In the genomic region with DNA sequence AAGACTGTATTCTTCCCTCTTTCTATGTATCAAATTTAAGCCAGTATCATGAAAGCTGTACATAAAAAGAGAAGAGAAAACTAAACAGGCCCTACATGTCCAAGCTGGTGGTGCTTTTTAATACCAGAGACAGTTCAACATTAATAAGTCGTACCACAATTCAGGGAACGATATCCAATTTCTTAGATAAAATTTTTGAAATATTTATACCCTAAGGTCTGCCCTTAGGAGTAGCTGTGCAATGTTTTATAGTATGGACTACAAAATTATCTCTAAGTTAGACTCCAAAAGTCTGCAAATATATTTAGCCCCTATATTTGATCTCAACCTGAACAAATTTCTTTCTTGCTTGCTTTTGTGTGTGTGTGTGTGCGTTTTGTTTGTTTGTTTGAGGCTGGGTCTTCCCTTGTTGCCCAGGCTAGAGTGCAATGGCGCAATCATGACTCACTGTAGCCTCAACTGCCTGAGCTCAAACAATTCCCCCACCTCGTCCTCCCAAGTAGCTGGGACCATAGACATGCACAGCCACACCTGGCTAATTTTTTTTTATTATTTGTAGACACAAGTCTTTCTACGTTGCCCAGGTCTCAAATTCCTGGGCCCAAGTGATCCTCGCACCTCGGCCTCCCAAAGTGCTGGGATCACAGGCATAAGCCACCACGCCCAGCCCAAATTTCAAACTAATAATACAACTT, we compare ENCODE assay signal across 9 cellular contexts. TPM values are rescaled to one million over a fixed set of nuclear protein-coding genes. Genes with fewer than 3 reads are reported as not detected.
DNase-seq lines count a peak whose midpoint lies in the region; ATAC-seq and TF ChIP-seq lines count a peak whose summit lies in the region.
"Had no signal": no experiment of that assay in that cellular context is flagged by ENCODE, and none has a peak within 500 bp of the region (broad histone marks: within the 10 kb centered on the region; RNA-seq: fewer than 3 reads in every experiment).

No MANE protein-coding gene starts in this region.

- H3K27me3 Mint-ChIP-seq in CD4-positive, alpha-beta T cell: no peaks in the 10 kb centered on the region
- H3K27me3 Mint-ChIP-seq in osteocyte (ENCODE audit: unreplicated experiment): no peaks in the 10 kb centered on the region
- H3K27me3 Mint-ChIP-seq in activated CD4-positive, alpha-beta memory T cell treated with anti-CD3 and anti-CD28 coated beads for 36 hours: no peaks in the 10 kb centered on the region

- H3K9me3 ChIP-seq in CD4-positive, alpha-beta T cell (ENCODE audit: control insufficient read depth, low read length): no peaks in the 10 kb centered on the region

- H3K27ac ChIP-seq in CD4-positive, alpha-beta T cell (ENCODE audit: low read depth, low read length): no peak overlapping the region

- ATAC-seq in CD4-positive, alpha-beta T cell (ENCODE audit: poor library complexity): no peak
- ATAC-seq in HG03159 (IDR thresholded peaks at IDR 0.05; ENCODE audit: unreplicated experiment): no peak
- no peak for ATAC-seq in GM19324 (IDR thresholded peaks at IDR 0.05; ENCODE audit: low FRiP score, unreplicated experiment)

- CTCF ChIA-PET in CD4-positive, alpha-beta T cell (lab: Charles Lee): interaction anchor here (1.1 to 2.5 kb wide), 11 partner anchors 9 to 80 kb away, joined by 3 to 20 read pairs (median 7); a partner anchor contains a TSS
- CTCF ChIA-PET in activated CD4-positive, alpha-beta memory T cell treated with anti-CD3 and anti-CD28 coated beads for 36 hours (lab: Charles Lee): interaction anchor here (0.6 to 2.5 kb wide), 30 partner anchors 10 to 285 kb away, joined by 3 to 26 read pairs (median 5); a partner anchor contains a TSS

- H3K4me1 Mint-ChIP-seq in CD4-positive, alpha-beta T cell (ENCODE audit: low read depth): peaks cover 6% of the 10 kb centered on the region
- H3K4me1 Mint-ChIP-seq in osteocyte (ENCODE audit: unreplicated experiment): peaks cover 21% of the 10 kb centered on the region
- peaks cover 26% of the 10 kb centered on the region for H3K4me1 Mint-ChIP-seq in activated CD4-positive, alpha-beta memory T cell treated with anti-CD3 and anti-CD28 coated beads for 36 hours (ENCODE audit: low read depth)

- TF ChIP-seq CTCF in CD4-positive, alpha-beta T cell (IDR thresholded peaks at IDR 0.05): no peak
- no peak for TF ChIP-seq CTCF in NB4 (IDR thresholded peaks at IDR 0.05; ENCODE audit: low read depth, low read length)
- no peak for TF ChIP-seq CTCF in epithelial cell of esophagus (IDR thresholded peaks at IDR 0.05; ENCODE audit: insufficient read depth, low read depth, low read length, missing control alignments)
- no peak for TF ChIP-seq CTCF in osteocyte (IDR thresholded peaks at IDR 0.05)

- no peak for TF ChIP-seq POLR2A in NB4 (IDR thresholded peaks at IDR 0.05; ENCODE audit: extremely low read depth, insufficient read length)

- no peaks in the 10 kb centered on the region for H3K36me3 Mint-ChIP-seq in CD4-positive, alpha-beta T cell (ENCODE audit: low read depth)
- no peaks in the 10 kb centered on the region for H3K36me3 Mint-ChIP-seq in osteocyte (ENCODE audit: unreplicated experiment)
- H3K36me3 Mint-ChIP-seq in activated CD4-positive, alpha-beta memory T cell treated with anti-CD3 and anti-CD28 coated beads for 36 hours: no peaks in the 10 kb centered on the region

- POLR2A ChIA-PET in CD4-positive, alpha-beta T cell (lab: Charles Lee): interaction anchor here (0.7 to 2.1 kb wide), 5 partner anchors 13 to 206 kb away, joined by 4 to 12 read pairs (median 6); a partner anchor contains a TSS
- POLR2A ChIA-PET in activated CD4-positive, alpha-beta memory T cell treated with anti-CD3 and anti-CD28 coated beads for 36 hours (lab: Charles Lee): interaction anchor here (0.7 to 1.2 kb wide), 2 partner anchors 13 to 53 kb away, joined by 3 to 5 read pairs; no protein-coding TSS in a partner anchor

- intact Hi-C loops in CD4-positive, alpha-beta T cell (cut with DNase I, micrococcal nuclease): loop anchor here (2.0 kb wide), 3 partner anchors 54 to 76 kb away; a partner anchor contains a TSS
- intact Hi-C loops in activated CD4-positive, alpha-beta memory T cell treated with anti-CD3 and anti-CD28 coated beads for 36 hours (cut with micrococcal nuclease): no loop called here

- H3K4me3 ChIP-seq in NB4 (ENCODE audit: low read depth, low read length): no peak overlapping the region
- no peak overlapping the region for H3K4me3 ChIP-seq in epithelial cell of esophagus (ENCODE audit: low read length)

- H3K27ac Mint-ChIP-seq in CD4-positive, alpha-beta T cell: peak overlapping the region; percentile 25
- peak overlapping the region; percentile 86 for H3K27ac Mint-ChIP-seq in osteocyte (ENCODE audit: unreplicated experiment)
- no peak overlapping the region for H3K27ac Mint-ChIP-seq in activated CD4-positive, alpha-beta memory T cell treated with anti-CD3 and anti-CD28 coated beads for 36 hours

- no peak for DNase-seq in CD4-positive, alpha-beta T cell
- DNase-seq in NB4 (ENCODE audit: low read depth) (peak; percentile 91), epithelial cell of esophagus (ENCODE audit: low read depth) (peak; percentile 90), osteocyte (ENCODE audit: extremely low spot score, unreplicated experiment) (no peak), SKM-1 treated with dmso at 0.1 percent for 144 hours (lab: John Stamatoyannopoulos, UW; ENCODE audit: unreplicated experiment) (no peak)
- DNase-seq in activated CD4-positive, alpha-beta memory T cell treated with anti-CD3 and anti-CD28 coated beads for 36 hours: no peak
- DNase-seq: effector memory CD4-positive, alpha-beta T cell had no signal

- H3K27me3 ChIP-seq in CD4-positive, alpha-beta T cell (ENCODE audit: control insufficient read depth, insufficient read depth, low read length): no peaks in the 10 kb centered on the region

- H3K4me3 Mint-ChIP-seq in CD4-positive, alpha-beta T cell: no peak overlapping the region
- H3K4me3 Mint-ChIP-seq in osteocyte (ENCODE audit: unreplicated experiment): no peak overlapping the region
- no peak overlapping the region for H3K4me3 Mint-ChIP-seq in activated CD4-positive, alpha-beta memory T cell treated with anti-CD3 and anti-CD28 coated beads for 36 hours

- no peaks in the 10 kb centered on the region for H3K9me3 Mint-ChIP-seq in CD4-positive, alpha-beta T cell
- H3K9me3 Mint-ChIP-seq in osteocyte (ENCODE audit: unreplicated experiment): no peaks in the 10 kb centered on the region
- no peaks in the 10 kb centered on the region for H3K9me3 Mint-ChIP-seq in activated CD4-positive, alpha-beta memory T cell treated with anti-CD3 and anti-CD28 coated beads for 36 hours

RNA-seq across cellular contexts. Expression of a gene that starts 13.2 kb away (rescaled TPM):
- total RNA-seq in CD4-positive, alpha-beta T cell: 1 to 10 TPM; 6.9 to 8.8 TPM
- total RNA-seq in osteocyte: 5.0 and 5.5 TPM in 2 replicates
- total RNA-seq in activated CD4-positive, alpha-beta memory T cell treated with anti-CD3 and anti-CD28 coated beads for 36 hours: 10 to 100 TPM; 53.2 to 54.2 TPM

RNA-seq across cellular contexts. Expression of a gene that starts 39.8 kb away (rescaled TPM):
- total RNA-seq in CD4-positive, alpha-beta T cell: 10 to 100 TPM; 45.2 to 45.5 TPM
- total RNA-seq in osteocyte: 3.5 and 3.6 TPM in 2 replicates
- 1 to 10 TPM; 2.1 TPM for total RNA-seq in activated CD4-positive, alpha-beta memory T cell treated with anti-CD3 and anti-CD28 coated beads for 36 hours

RNA-seq across cellular contexts. Expression of a gene that starts 55.3 kb away (rescaled TPM):
- total RNA-seq in CD4-positive, alpha-beta T cell: 10 to 100 TPM; 27.0 to 27.6 TPM
- total RNA-seq in osteocyte: 7.9 and 8.0 TPM in 2 replicates
- total RNA-seq in activated CD4-positive, alpha-beta memory T cell treated with anti-CD3 and anti-CD28 coated beads for 36 hours: 1 to 10 TPM; 5.1 to 5.3 TPM

Comparison
In these comparisons a context has a peak if more than half of its experiments do, and no peak if none do; other contexts are left out.
1. DNase-seq: peak in NB4 (single experiment) and epithelial cell of esophagus (single experiment); none in CD4-positive, alpha-beta T cell (0 of 10), osteocyte (single experiment), SKM-1 treated with dmso at 0.1 percent for 144 hours (single experiment) and activated CD4-positive, alpha-beta memory T cell treated with anti-CD3 and anti-CD28 coated beads for 36 hours (single experiment).